ENCODE assay signal across 1 cellular context in genomic region chr11:17766590-17766989, GRCh38.
TF ChIP-seq lines count a peak whose summit lies in the region.

No MANE protein-coding gene starts in this region.

TF ChIP-seq in SK-N-SH, 30 proteins besides CTCF, POLR2A, EP300 and RAD21 (continued from another document):
- 0 out of 2 replicates have a peak, but pooled peaks have one; percentile 4 for TF ChIP-seq SMC3 (IDR thresholded peaks at IDR 0.05; ENCODE audit: low read depth, low read length)
